In the genomic region with DNA sequence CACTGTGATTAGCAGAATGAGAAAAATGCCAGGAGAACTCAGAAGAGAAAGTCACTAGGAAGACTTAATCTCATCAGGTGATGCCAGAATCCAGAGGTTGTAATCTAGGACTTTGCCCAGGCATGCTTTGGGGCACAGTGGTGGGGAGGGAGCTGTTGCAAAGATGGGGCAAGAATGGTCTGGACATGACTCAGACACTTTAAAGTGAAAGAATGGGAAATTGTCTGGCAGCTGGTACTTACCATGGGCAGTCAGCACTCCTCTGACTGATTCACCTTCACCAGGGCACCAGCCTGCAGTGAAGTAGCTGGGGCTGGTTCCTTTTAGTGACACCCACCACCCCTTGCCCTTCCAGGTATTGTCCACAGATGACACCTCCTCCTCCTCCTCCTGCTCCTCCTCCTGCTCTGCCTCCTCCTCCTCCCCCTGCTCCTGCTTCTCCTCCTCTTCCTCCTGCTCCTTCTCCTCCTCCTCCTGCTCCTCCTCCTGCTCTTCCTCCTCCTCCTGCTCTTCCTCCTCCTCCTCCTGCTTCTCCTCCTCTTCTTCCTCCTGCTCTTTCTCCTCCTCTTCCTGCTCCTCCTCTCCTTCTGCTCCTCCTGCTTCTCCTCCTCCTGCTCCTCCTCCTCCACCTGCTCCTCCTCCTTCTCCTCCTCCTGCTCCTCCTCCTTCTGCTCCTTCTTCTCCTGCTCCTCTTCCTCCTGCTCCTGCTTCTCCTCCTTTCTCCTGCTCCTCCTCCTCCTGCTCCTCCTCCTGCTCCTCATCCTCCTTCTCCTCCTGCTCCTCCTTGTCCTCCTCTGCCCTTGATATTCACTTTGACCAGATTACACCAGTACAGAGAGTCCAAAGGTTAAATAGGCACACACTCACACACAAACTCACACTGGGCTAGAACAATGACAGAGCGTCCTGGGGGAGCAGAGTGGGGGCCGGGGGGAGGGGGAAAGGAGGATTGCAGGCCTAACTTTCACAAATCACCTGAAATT, we compare ENCODE assay signal across 8 cellular contexts. TPM values are rescaled to one million over a fixed set of nuclear protein-coding genes. Genes with fewer than 3 reads are reported as not detected.
DNase-seq lines count a peak whose midpoint lies in the region; ATAC-seq, FAIRE-seq and TF ChIP-seq lines count a peak whose summit lies in the region.

TSS of gene CHD9NB (minus strand) at position 379 of the 983 bp plus-strand sequence. CDS start 8,739 bp downstream, outside the sequence.

- H3K4me3 ChIP-seq in AG04449 (ENCODE audit: low read depth, low read length) (peak within 1 kb of the TSS; percentile 55), spleen (no peak within 1 kb of the TSS)

- no peaks in the 10 kb centered on the region for H3K9me3 ChIP-seq in spleen

- peak within 1 kb of the TSS; percentile 73 for H3K27ac Mint-ChIP-seq in chondrocyte (ENCODE audit: unreplicated experiment)
- peak within 1 kb of the TSS in 2 of 10 donors; percentile 38 to 39 for H3K27ac Mint-ChIP-seq in naive thymus-derived CD8-positive, alpha-beta T cell

- H3K27ac ChIP-seq in spleen, result no peak within 1 kb of the TSS

- 75 to 89% (median 81%) methylated on average over 2 of the region's 2 CpGs for WGBS in spleen, 5 donors

- DNase-seq in AG04449 (ENCODE audit: low read depth, low spot score), result peak; percentile 74
- no peak for DNase-seq in GM12891 (ENCODE audit: insufficient read length, low spot score)
- peak; percentile 47 for DNase-seq in NCI-H69 (lab: John Stamatoyannopoulos, UW)
- no peak for DNase-seq in chondrocyte (ENCODE audit: low spot score)
- DNase-seq in naive thymus-derived CD8-positive, alpha-beta T cell, result no peak
- no peak for DNase-seq in spleen
- DNase-seq in NCI-H2171 (lab: John Stamatoyannopoulos, UW), result no peak

- no peaks in the 10 kb centered on the region for H3K27me3 ChIP-seq in spleen (replicated peaks in 1 of 7)

- no peaks in the 10 kb centered on the region for H3K36me3 Mint-ChIP-seq in chondrocyte (ENCODE audit: low read depth)
- no peaks in the 10 kb centered on the region for H3K36me3 Mint-ChIP-seq in naive thymus-derived CD8-positive, alpha-beta T cell

- H3K4me1 ChIP-seq in spleen, result peaks cover 21 to 40% (median 35%) of the 10 kb centered on the region in 6 donors

- peak; percentile 69 for FAIRE-seq in GM12891 (lab: Jason Lieb, UNC)

- no peak for TF ChIP-seq POLR2A in GM12891 (IDR thresholded peaks at IDR 0.05; ENCODE audit: low read depth, low read length)
- no peak for TF ChIP-seq POLR2A in spleen (IDR thresholded peaks at IDR 0.05)

- H3K9me3 Mint-ChIP-seq in chondrocyte (ENCODE audit: low read depth), result no peaks in the 10 kb centered on the region
- H3K9me3 Mint-ChIP-seq in naive thymus-derived CD8-positive, alpha-beta T cell, result no peaks in the 10 kb centered on the region

- H3K4me1 Mint-ChIP-seq in chondrocyte (ENCODE audit: low read depth), result peaks cover 40% of the 10 kb centered on the region
- H3K4me1 Mint-ChIP-seq in naive thymus-derived CD8-positive, alpha-beta T cell, result peaks cover 3 to 26% (median 15%) of the 10 kb centered on the region in 4 donors

- H3K27me3 Mint-ChIP-seq in chondrocyte (ENCODE audit: low read depth), result no peaks in the 10 kb centered on the region
- H3K27me3 Mint-ChIP-seq in naive thymus-derived CD8-positive, alpha-beta T cell, result peaks cover 0 to 3% (median 0%) of the 10 kb centered on the region in 5 donors

- CTCF ChIA-PET in AG04449 (lab: Yijun Ruan, JAX), result interaction anchor here (1.5 to 5.6 kb wide), 5 partner anchors 7 to 157 kb away, joined by 5 to 69 read pairs (median 13); no protein-coding TSS in a partner anchor

- POLR2A ChIA-PET in AG04449 (lab: Yijun Ruan, JAX), result interaction anchor here (0.6 to 1.4 kb wide), 6 partner anchors 9 to 612 kb away, joined by 3 to 5 read pairs (median 3); no protein-coding TSS in a partner anchor
- POLR2A ChIA-PET in naive thymus-derived CD8-positive, alpha-beta T cell (lab: Charles Lee), result no interaction called here

- TF ChIP-seq CTCF in AG04449 (IDR thresholded peaks at IDR 0.05; ENCODE audit: insufficient read depth, low read length, missing control alignments) (no peak), chondrocyte (IDR thresholded peaks at IDR 0.05) (no peak), spleen (IDR thresholded peaks at IDR 0.05 in 8 of 11, conservative IDR thresholded peaks at IDR 0.05 in 3 of 11) (no peak)

- H3K4me3 Mint-ChIP-seq in chondrocyte (ENCODE audit: unreplicated experiment), result peak within 1 kb of the TSS; percentile 44
- H3K4me3 Mint-ChIP-seq in naive thymus-derived CD8-positive, alpha-beta T cell, result peak within 1 kb of the TSS in 6 of 10 donors; percentile 22 to 94 (median 42)

- ATAC-seq in naive thymus-derived CD8-positive, alpha-beta T cell, result no peak
- ATAC-seq in GM19324 (IDR thresholded peaks at IDR 0.05; ENCODE audit: low FRiP score, unreplicated experiment), result no peak

- intact Hi-C loops in spleen (cut with DNase I; ENCODE audit: low total_unique reads), result loop anchor here (10.0 kb wide), 4 partner anchors 82 to 232 kb away; no protein-coding TSS in a partner anchor

- H3K36me3 ChIP-seq in spleen, result no peaks in the 10 kb centered on the region

TF ChIP-seq in GM12891, 5 proteins besides CTCF, POLR2A, EP300 and RAD21:
- TF ChIP-seq POLR2AphosphoS5 (IDR thresholded peaks at IDR 0.05; ENCODE audit: low read depth, low read length) (no peak), PAX5 (IDR thresholded peaks at IDR 0.05; ENCODE audit: insufficient read depth, low read length, severe bottlenecking) (no peak)

RNA-seq across cellular contexts. Expression of gene CHD9NB, which starts in this region (rescaled TPM):
- polyA plus RNA-seq in GM12891 (2012; ENCODE audit: low read depth, missing spikeins), result 1.2 TPM
- total RNA-seq in chondrocyte (0.85 to 3.1 TPM (median 1.5 TPM) in 3 replicates), spleen (under 1 TPM in 1 of 7 donors, not detected in 6; 0.27 TPM)
- total RNA-seq in naive thymus-derived CD8-positive, alpha-beta T cell, result not detected
- polyA plus RNA-seq in naive thymus-derived CD8-positive, alpha-beta T cell, result not detected
- under 1 TPM in 1 of 3 donors, not detected in 2; 0.10 TPM for polyA plus RNA-seq in spleen

Comparison
In these comparisons a context has a peak if more than half of its experiments do, and no peak if none do; other contexts are left out.
1. DNase-seq: peak in AG04449 (single experiment) and NCI-H69 (single experiment); none in GM12891 (single experiment), chondrocyte (single experiment), naive thymus-derived CD8-positive, alpha-beta T cell (0 of 10), spleen (single experiment) and NCI-H2171 (single experiment).